ENCODE assay signal across 27 cellular contexts in genomic region chr2:144310484-144310883, GRCh38.
DNase-seq lines count a peak whose midpoint lies in the region; ATAC-seq, FAIRE-seq and TF ChIP-seq lines count a peak whose summit lies in the region.
"Had no signal": no experiment of that assay in that cellular context is flagged by ENCODE, and none has a peak within 500 bp of the region (broad histone marks: within the 10 kb centered on the region; RNA-seq: fewer than 3 reads in every experiment).

No MANE protein-coding gene starts in this region.

- no peak for TF ChIP-seq CTCF in GM12878 (IDR thresholded peaks at IDR 0.05 in 2 of 3, conservative IDR thresholded peaks at IDR 0.05 in 1 of 3; ENCODE audit: control insufficient read depth in 2 of 3, extremely low read depth in 1 of 3, insufficient read depth in 1 of 3, low read depth in 3 of 3, low read length in 3 of 3)
- TF ChIP-seq CTCF in prostate gland (IDR thresholded peaks at IDR 0.05), result no peak

- POLR2A ChIA-PET in activated CD4-positive, alpha-beta T cell treated with anti-CD3 and anti-CD28 coated beads for 36 hours (lab: Charles Lee), result no interaction called here
- POLR2A ChIA-PET in GM12878 (lab: Charles Lee), result interaction anchor here (0.6 kb wide), 1 partner anchor 25 kb away, joined by 6 read pairs; no protein-coding TSS in a partner anchor

- ATAC-seq in activated CD4-positive, alpha-beta T cell treated with anti-CD3 and anti-CD28 coated beads for 36 hours, result peak; percentile 61
- ATAC-seq in GM19324 (IDR thresholded peaks at IDR 0.05; ENCODE audit: low FRiP score, unreplicated experiment) (peak; percentile 38), HG02870 (IDR thresholded peaks at IDR 0.05; ENCODE audit: unreplicated experiment) (peak; percentile 76), GM12878 (peak; percentile 64)
- ATAC-seq: foreskin keratinocyte, HCT116, pancreas had no signal

- peaks cover 0 to 2% of the 10 kb centered on the region in 2 experiments; a peak in 2 of 4 replicates for H3K36me3 ChIP-seq in GM12878 (ENCODE audit: control insufficient read depth in 2 of 2, insufficient read depth in 2 of 2, low read length in 1 of 2)
- no peaks in the 10 kb centered on the region for H3K36me3 ChIP-seq in prostate gland
- H3K36me3 ChIP-seq: esophagus muscularis mucosa, pancreas had no signal

- H3K4me1 ChIP-seq in GM12878 (ENCODE audit: control insufficient read depth, insufficient read depth, low read length) (0 out of 2 replicates have a peak, but pooled peaks cover 3% of the 10 kb centered on the region), prostate gland (replicated peaks) (no peaks in the 10 kb centered on the region)
- H3K4me1 ChIP-seq: esophagus muscularis mucosa, foreskin keratinocyte, pancreas, tibial nerve had no signal

- H3K79me2 ChIP-seq in GM12878 (ENCODE audit: control insufficient read depth, insufficient read depth, low read length), result no peaks in the 10 kb centered on the region

- no peak overlapping the region for H3K9ac ChIP-seq in GM12878 (ENCODE audit: control insufficient read depth, insufficient read depth, low read length)

- H3K4me3 ChIP-seq in GM12878 (0 out of 2 replicates have a peak overlapping the region, but pooled peaks have one; percentile 6), prostate gland (no peak overlapping the region)
- H3K4me3 ChIP-seq: esophagus muscularis mucosa, lung, pancreas, PC-9, tibial nerve had no signal

- H4K20me1 ChIP-seq in GM12878 (ENCODE audit: control insufficient read depth, insufficient read depth), result no peaks in the 10 kb centered on the region

- H3K27ac Mint-ChIP-seq in activated CD4-positive, alpha-beta T cell treated with anti-CD3 and anti-CD28 coated beads for 36 hours, result no peak overlapping the region
- H3K27ac Mint-ChIP-seq: activated CD4-positive, alpha-beta T cell treated with anti-CD3 and anti-CD28 coated beads, Interleukin-2, amount 10 ng/mL, durations not matched to agents 7 days and 5 days; activated naive CD4-positive, alpha-beta T cell treated with anti-CD3 and anti-CD28 coated beads, Interleukin-2, amount 50 U/mL, for 72 hours; CD4-positive, alpha-beta T cell had no signal

- TF ChIP-seq POLR2A in GM12878 (IDR thresholded peaks at IDR 0.05; ENCODE audit: low read depth, low read length), result no peak
- TF ChIP-seq POLR2A in prostate gland (IDR thresholded peaks at IDR 0.05), result no peak

- H3K4me3 Mint-ChIP-seq in activated CD4-positive, alpha-beta T cell treated with anti-CD3 and anti-CD28 coated beads for 36 hours, result no peak overlapping the region
- H3K4me3 Mint-ChIP-seq: activated CD4-positive, alpha-beta T cell treated with anti-CD3 and anti-CD28 coated beads, Interleukin-2, amount 10 ng/mL, durations not matched to agents 7 days and 5 days; CD4-positive, alpha-beta T cell had no signal

- H2AFZ ChIP-seq in GM12878 (ENCODE audit: control insufficient read depth, low read depth, low read length), result no peak overlapping the region
- H2AFZ ChIP-seq: PC-9 had no signal

- CTCF ChIA-PET in activated CD4-positive, alpha-beta T cell treated with anti-CD3 and anti-CD28 coated beads for 36 hours (lab: Charles Lee), result interaction anchor here (0.6 to 1.9 kb wide), 2 partner anchors 9 to 1386 kb away, joined by 3 to 4 read pairs; no protein-coding TSS in a partner anchor
- CTCF ChIA-PET in GM12878 (lab: Yijun Ruan, JAX), result interaction anchor here (0.9 to 2.4 kb wide), 4 partner anchors 9 to 14 kb away, joined by 4 to 7 read pairs (median 6); no protein-coding TSS in a partner anchor

- H3K27ac ChIP-seq in GM12878 (ENCODE audit: control insufficient read depth, insufficient read depth) (no peak overlapping the region), prostate gland (no peak overlapping the region)
- H3K27ac ChIP-seq: 22Rv1, esophagus muscularis mucosa, foreskin keratinocyte, pancreas, PC-9, tibial nerve had no signal

- peak; percentile 84 for FAIRE-seq in GM12878 (lab: Jason Lieb, UNC)
- FAIRE-seq: pancreas, small intestine had no signal

- H3K4me1 Mint-ChIP-seq in activated CD4-positive, alpha-beta T cell treated with anti-CD3 and anti-CD28 coated beads for 36 hours, result peaks cover 21% of the 10 kb centered on the region

- in situ Hi-C loops in GM12878 (cut with MboI), result no loop called here

- SMC1A ChIA-PET in GM12878 (lab: Charles Lee; ENCODE audit: uncharacterized antibody, unreplicated experiment), result interaction anchor here (0.8 to 2.5 kb wide), 17 partner anchors 9 to 148 kb away, joined by 3 to 15 read pairs (median 4); a partner anchor contains a TSS

- no peaks in the 10 kb centered on the region for H3K27me3 Mint-ChIP-seq in activated CD4-positive, alpha-beta T cell treated with anti-CD3 and anti-CD28 coated beads for 36 hours
- H3K27me3 Mint-ChIP-seq: activated CD4-positive, alpha-beta T cell treated with anti-CD3 and anti-CD28 coated beads, Interleukin-2, amount 10 ng/mL, durations not matched to agents 7 days and 5 days; CD4-positive, alpha-beta T cell; IgD-negative memory B cell had no signal

- peaks cover 9% of the 10 kb centered on the region; the same call in 2 of the 3 replicates for H3K9me3 ChIP-seq in GM12878 (replicated peaks; ENCODE audit: control insufficient read depth, insufficient read depth, low read length)
- H3K9me3 ChIP-seq in prostate gland, result no peaks in the 10 kb centered on the region
- H3K9me3 ChIP-seq: pancreas had no signal

- DNase-seq in activated CD4-positive, alpha-beta T cell treated with anti-CD3 and anti-CD28 coated beads for 36 hours, result no peak
- DNase-seq in activated CD4-positive, alpha-beta T cell treated with anti-CD3 and anti-CD28 coated beads for 4 hours, result no peak
- DNase-seq in GM12878 (ENCODE audit: low read depth, low spot score) (no peak), D341Med (ENCODE audit: low spot score) (no peak), prostate gland (ENCODE audit: low spot score) (no peak), dermis blood vessel endothelial cell (no peak)
- DNase-seq: activated CD4-positive, alpha-beta T cell treated with anti-CD3 and anti-CD28 coated beads, Interleukin-2, amount 10 ng/mL, durations not matched to agents 7 days and 5 days; aorta; CD4-positive, alpha-beta T cell; cortex of kidney; foreskin keratinocyte; NCI-H1092; NCI-H187 treated with DMSO at 0.1 percent for 48 hours; NCI-H524; pancreas; PC-9; Right ventricle myocardium superior; small intestine had no signal

- 2% methylated on average over 2 of the region's 2 CpGs for WGBS in GM12878 (ENCODE audit: insufficient coverage, insufficient replicate concordance, low lambda C conversion rate, missing lambda C conversion rate)
- WGBS in prostate gland, result 79% methylated on average over 2 of the region's 2 CpGs

- BruUV-seq in GM12878 (replicated peaks; lab: Mats Ljungman, UMichigan), result no TSS peak

- RAD21 ChIA-PET in GM12878 (lab: Charles Lee; ENCODE audit: unreplicated experiment), result interaction anchor here (1.0 to 1.8 kb wide), 6 partner anchors 14 to 91 kb away, joined by 3 to 9 read pairs (median 4); no protein-coding TSS in a partner anchor

- TF ChIP-seq EP300 in GM12878 (IDR thresholded peaks at IDR 0.05; ENCODE audit: borderline replicate concordance in 1 of 2, control insufficient read depth in 1 of 2, low read depth in 2 of 2, low read length in 2 of 2), result no peak

- TF ChIP-seq RAD21 in GM12878 (IDR thresholded peaks at IDR 0.05; ENCODE audit: insufficient read depth, low read depth, low read length), result no peak

- peaks cover 24% of the 10 kb centered on the region for H3K9me3 Mint-ChIP-seq in activated CD4-positive, alpha-beta T cell treated with anti-CD3 and anti-CD28 coated beads for 36 hours (ENCODE audit: low read depth)

- peaks cover 30% of the 10 kb centered on the region for H3K36me3 Mint-ChIP-seq in activated CD4-positive, alpha-beta T cell treated with anti-CD3 and anti-CD28 coated beads for 36 hours (ENCODE audit: low read depth)

- peak overlapping the region; percentile 54 for H3K4me2 ChIP-seq in GM12878 (ENCODE audit: control insufficient read depth, insufficient read depth)
- H3K4me2 ChIP-seq: PC-9 had no signal

- H3K27me3 ChIP-seq in GM12878 (replicated peaks in 1 of 2; ENCODE audit: control insufficient read depth in 2 of 2, insufficient read depth in 2 of 2, low read length in 1 of 2), result no peaks in the 10 kb centered on the region
- no peaks in the 10 kb centered on the region for H3K27me3 ChIP-seq in prostate gland (replicated peaks; ENCODE audit: insufficient read depth)
- H3K27me3 ChIP-seq: esophagus muscularis mucosa, foreskin keratinocyte, pancreas, tibial nerve had no signal

- intact Hi-C loops in activated CD4-positive, alpha-beta T cell treated with anti-CD3 and anti-CD28 coated beads for 36 hours (cut with DNase I, micrococcal nuclease), result no loop called here
- intact Hi-C loops in GM12878 (cut with micrococcal nuclease; ENCODE audit: unreplicated experiment), result no loop called here
- intact Hi-C loops in prostate gland (cut with DNase I), result no loop called here

TF ChIP-seq in GM12878, 131 proteins besides CTCF, POLR2A, EP300 and RAD21:
- TF ChIP-seq POU2F2 (IDR thresholded peaks at IDR 0.05; ENCODE audit: borderline replicate concordance, low read depth, low read length), result no peak
- peak; percentile 73 for TF ChIP-seq JUNB (IDR thresholded peaks at IDR 0.05)
